ENCODE assay signal across 8 cellular contexts in genomic region chr1:205528887-205529825, GRCh38. TPM values are rescaled to one million over a fixed set of nuclear protein-coding genes. Genes with fewer than 3 reads are reported as not detected.
DNase-seq lines count a peak whose midpoint lies in the region; ATAC-seq and TF ChIP-seq lines count a peak whose summit lies in the region.

No MANE protein-coding gene starts in this region.

- TF ChIP-seq CTCF in cardiac fibroblast (IDR thresholded peaks at IDR 0.05; ENCODE audit: low read depth, low read length) (peak; percentile 84), kidney epithelial cell (IDR thresholded peaks at IDR 0.05; ENCODE audit: insufficient read depth, low read length, poor library complexity, severe bottlenecking) (peak; percentile 93)

- peak overlapping the region; percentile 13 to 43 for H3K4me3 ChIP-seq in cardiac fibroblast (replicated peaks in 1 of 2; ENCODE audit: low read depth in 2 of 2, low read length in 2 of 2)
- peak overlapping the region; percentile 20 for H3K4me3 ChIP-seq in kidney epithelial cell (ENCODE audit: low read depth, low read length)

- H3K36me3 ChIP-seq in kidney epithelial cell (ENCODE audit: control insufficient read depth, insufficient read depth, low read length): no peaks in the 10 kb centered on the region

- DNase-seq in AML-193 (lab: John Stamatoyannopoulos, UW): peak; percentile 10 to 28
- DNase-seq in NCI-H2107 (lab: John Stamatoyannopoulos, UW): peak; percentile 83
- DNase-seq in activated CD4-positive, CD25-positive, alpha-beta regulatory T cell (lab: John Stamatoyannopoulos, UW): peak; percentile 68 to 82 (median 76)
- DNase-seq in cardiac fibroblast (ENCODE audit: low read depth in 2 of 2): peak; percentile 66 to 71
- DNase-seq in kidney epithelial cell (ENCODE audit: low read depth): no peak
- peak; percentile 78 to 87 (median 80) for DNase-seq in stimulated activated CD4-positive, alpha-beta T cell treated with anti-CD3 and anti-CD28 coated beads, Interleukin-1b, Interleukin-23, amount 100 ng/mL, for 24 hours (ENCODE audit: low read depth in 4 of 4, low spot score in 1 of 4)

- H3K27me3 ChIP-seq in kidney epithelial cell (ENCODE audit: control insufficient read depth, insufficient read depth, low read length): peaks cover 4% of the 10 kb centered on the region

- ATAC-seq in GM19397 (IDR thresholded peaks at IDR 0.05; ENCODE audit: unreplicated experiment) (peak; percentile 51), GM19467 (IDR thresholded peaks at IDR 0.05; ENCODE audit: unreplicated experiment) (no peak)

RNA-seq across cellular contexts. Expression of gene CDK18, which starts 24.7 kb away (rescaled TPM):
- 12.1 and 14.0 TPM in 2 replicates for total RNA-seq in kidney epithelial cell
